ENCODE assay signal across 13 cellular contexts in genomic region chr10:74994714-74995308, GRCh38.
DNase-seq lines count a peak whose midpoint lies in the region; ATAC-seq, FAIRE-seq and TF ChIP-seq lines count a peak whose summit lies in the region.
"Had no signal": no experiment of that assay in that cellular context is flagged by ENCODE, and none has a peak within 500 bp of the region (broad histone marks: within the 10 kb centered on the region; RNA-seq: fewer than 3 reads in every experiment).

No MANE protein-coding gene starts in this region.

- no peak for FAIRE-seq in pancreas (lab: Jason Lieb, UNC)

- WGBS in pancreas, 2 donors, result 86 to 95% methylated on average over 4 of the region's 4 CpGs

- H3K27me3 ChIP-seq in pancreas, result no peaks in the 10 kb centered on the region
- H3K27me3 ChIP-seq: spleen, thyroid gland had no signal

- H3K9me3 ChIP-seq in HEK293 (ENCODE audit: control insufficient read depth, insufficient read depth, low read depth, low read length) (no peaks in the 10 kb centered on the region), pancreas (no peaks in the 10 kb centered on the region)
- H3K9me3 ChIP-seq: spleen, thyroid gland had no signal

- POLR2A ChIA-PET in HEK293 (lab: Yijun Ruan, JAX), result no interaction called here

- H3K36me3 ChIP-seq in HEK293 (ENCODE audit: control insufficient read depth in 2 of 2, insufficient read depth in 1 of 2, low read length in 2 of 2) (peaks cover 4 to 6% of the 10 kb centered on the region in 2 experiments; a peak in 1 of 3 replicates), pancreas (no peaks in the 10 kb centered on the region)
- H3K36me3 ChIP-seq: thyroid gland had no signal

- peak; percentile 44 for DNase-seq in NCI-H2029 (lab: John Stamatoyannopoulos, UW)
- no peak for DNase-seq in pancreas
- DNase-seq in H4 (ENCODE audit: low spot score), result no peak
- DNase-seq in SIG-M5 (lab: John Stamatoyannopoulos, UW), result no peak
- no peak for DNase-seq in NCI-H2171 treated with DMSO at 0.1 percent for 48 hours (lab: John Stamatoyannopoulos, UW)
- DNase-seq: activated CD4-positive, CD25-positive, alpha-beta regulatory T cell treated with anti-CD3 and anti-CD28 coated beads, Interleukin-2, amount 50 U/mL, for 72 hours; activated T-cell treated with anti-CD3 and anti-CD28 coated beads, Interleukin-2, amount 50 U/mL, for 24 hours; CD4-positive, alpha-beta T cell; spleen; SW 1271; thyroid gland had no signal

- CTCF ChIA-PET in HEK293 (lab: Yijun Ruan, JAX), result no interaction called here

- no peak for TF ChIP-seq CTCF in HEK293 (tag by site-specific recombination; IDR thresholded peaks at IDR 0.05)
- TF ChIP-seq CTCF in pancreas (IDR thresholded peaks at IDR 0.05), result no peak

- no peak overlapping the region for H3K4me3 ChIP-seq in HEK293 (ENCODE audit: low read depth, low read length)
- H3K4me3 ChIP-seq in pancreas, result no peak overlapping the region
- H3K4me3 ChIP-seq: spleen, thyroid gland had no signal

- no peak overlapping the region for H3K27ac ChIP-seq in HEK293 (ENCODE audit: extremely low read depth, low read depth, low read length)
- no peak overlapping the region for H3K27ac ChIP-seq in pancreas
- H3K27ac ChIP-seq: spleen, thyroid gland had no signal

- intact Hi-C loops in pancreas (cut with DNase I), result no loop called here

- H3K4me1 ChIP-seq in HEK293 (ENCODE audit: control insufficient read depth, insufficient read depth, low read length), result no peaks in the 10 kb centered on the region
- peaks cover 0 to 10% (median 3%) of the 10 kb centered on the region in 3 donors for H3K4me1 ChIP-seq in pancreas

- peak; percentile 60 for ATAC-seq in GM18909 (IDR thresholded peaks at IDR 0.05; ENCODE audit: poor library complexity, unreplicated experiment)
- peak in 3 of 4 donors; percentile 51 to 72 (median 56) for ATAC-seq in pancreas

TF ChIP-seq in HEK293, 187 proteins besides CTCF, POLR2A, EP300 and RAD21:
- TF ChIP-seq ZNF658 (tag by site-specific recombination; IDR thresholded peaks at IDR 0.05), result no peak
- no peak for TF ChIP-seq PBX3 (CRISPR knock-in tag; IDR thresholded peaks at IDR 0.05)
- TF ChIP-seq PRDM6 (tag by site-specific recombination; IDR thresholded peaks at IDR 0.05), result peak; percentile 33; the same call in 1 of the 2 replicates
- no peak for TF ChIP-seq ZNF404 (tag by site-specific recombination; IDR thresholded peaks at IDR 0.05)
- no peak for TF ChIP-seq SALL2 (tag by site-specific recombination; IDR thresholded peaks at IDR 0.05; ENCODE audit: borderline replicate concordance)
- no peak for TF ChIP-seq ZNF555 (tag by site-specific recombination; conservative IDR thresholded peaks at IDR 0.05)
